ENCODE assay signal across 21 cellular contexts in the genomic region with DNA sequence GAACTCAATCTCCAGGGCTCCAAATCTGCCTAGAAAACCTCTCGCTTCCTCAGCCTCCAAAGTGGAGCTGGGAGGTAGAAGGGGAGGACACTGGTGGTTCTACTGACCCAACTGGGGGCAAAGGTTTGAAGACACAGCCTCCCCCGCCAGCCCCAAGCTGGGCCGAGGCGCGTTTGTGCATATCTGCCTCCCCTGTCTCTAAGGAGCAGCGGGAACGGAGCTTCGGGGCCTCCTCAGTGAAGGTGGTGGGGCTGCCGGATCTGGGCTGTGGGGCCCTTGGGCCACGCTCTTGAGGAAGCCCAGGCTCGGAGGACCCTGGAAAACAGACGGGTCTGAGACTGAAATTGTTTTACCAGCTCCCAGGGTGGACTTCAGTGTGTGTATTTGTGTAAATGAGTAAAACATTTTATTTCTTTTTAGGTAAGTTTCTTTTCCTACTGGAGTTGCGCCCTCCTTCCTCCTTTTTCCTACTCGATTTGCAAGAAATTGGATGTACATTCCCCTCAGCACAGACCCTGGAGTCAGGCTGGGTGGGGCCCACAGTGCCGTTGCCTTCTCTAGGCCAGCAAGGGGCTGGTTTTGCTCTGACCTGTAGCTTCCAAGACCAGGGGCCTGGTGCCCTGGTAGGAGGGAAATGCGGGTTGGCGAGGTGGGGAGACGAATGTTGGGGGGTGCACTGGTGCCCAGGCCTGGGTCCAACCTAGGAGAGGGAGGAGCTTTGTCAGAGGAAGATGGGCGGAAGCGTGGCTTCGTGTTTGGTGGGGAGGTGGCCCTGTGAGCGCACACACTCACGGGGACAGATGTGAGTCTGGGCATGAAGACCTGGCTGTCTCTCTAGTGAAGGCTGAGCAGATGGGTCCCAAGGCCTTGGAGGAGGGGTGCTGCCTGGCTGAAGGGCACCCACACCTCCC. TPM values are rescaled to one million over a fixed set of nuclear protein-coding genes. Genes with fewer than 3 reads are reported as not detected.
A peak's percentile ranks its signal among the peaks of the same experiment; 100 is the strongest.
DNase-seq lines count a peak whose midpoint lies in the region; ATAC-seq and TF ChIP-seq lines count a peak whose summit lies in the region.
"Had no signal": no experiment of that assay in that cellular context is flagged by ENCODE, and none has a peak within 500 bp of the region (broad histone marks: within the 10 kb centered on the region; RNA-seq: fewer than 3 reads in every experiment).

No MANE protein-coding gene starts in this region.

- intact Hi-C loops in cardiac septum (cut with DNase I): loop anchor here (5.0 to 10.0 kb wide), 3 partner anchors 177 to 685 kb away; a partner anchor contains a TSS
- intact Hi-C loops in left ventricle myocardium superior (cut with micrococcal nuclease): loop anchor here (10.0 kb wide), 2 partner anchors 215 to 665 kb away; a partner anchor contains a TSS
- intact Hi-C loops in MCF 10A (cut with micrococcal nuclease): no loop called here
- intact Hi-C loops in CD4-positive, alpha-beta T cell (cut with DNase I, micrococcal nuclease): loop anchor here in 1 of 2 experiments (5.0 kb wide), 2 partner anchors 162 to 177 kb away; no protein-coding TSS in a partner anchor

- no peak overlapping the region for H3K4me3 Mint-ChIP-seq in MCF 10A (ENCODE audit: unreplicated experiment)
- H3K4me3 Mint-ChIP-seq in type B pancreatic cell: no peak overlapping the region
- no peak overlapping the region for H3K4me3 Mint-ChIP-seq in CD4-positive, alpha-beta T cell
- H3K4me3 Mint-ChIP-seq: activated B cell treated with CpG ODN at 0.5 μM for 24 hours; activated naive CD4-positive, alpha-beta T cell treated with anti-CD3 and anti-CD28 coated beads, Interleukin-2, amount 10 ng/mL, durations not matched to agents 7 days and 5 days; CD4-positive, CD25-positive, alpha-beta regulatory T cell; naive B cell; stimulated activated naive CD8-positive, alpha-beta T cell treated with anti-CD3 and anti-CD28 coated beads, Interleukin-15, Interleukin-2, amounts not matched to agents 100 ng/mL and 50 ng/mL, for 24 hours; T-helper 17 cell had no signal

- H3K27ac ChIP-seq in CD4-positive, alpha-beta T cell (ENCODE audit: low read depth, low read length): no peak overlapping the region
- H3K27ac ChIP-seq: SJCRH30 had no signal

- H3K9me3 ChIP-seq in CD4-positive, alpha-beta T cell (ENCODE audit: control insufficient read depth, low read length): no peaks in the 10 kb centered on the region
- H3K9me3 ChIP-seq: SJCRH30 had no signal

- H3K36me3 Mint-ChIP-seq in MCF 10A (ENCODE audit: insufficient read depth, unreplicated experiment) (peaks cover 5% of the 10 kb centered on the region), type B pancreatic cell (no peaks in the 10 kb centered on the region)
- no peaks in the 10 kb centered on the region for H3K36me3 Mint-ChIP-seq in CD4-positive, alpha-beta T cell (ENCODE audit: low read depth)
- H3K36me3 Mint-ChIP-seq: activated naive CD4-positive, alpha-beta T cell treated with anti-CD3 and anti-CD28 coated beads, Interleukin-2, amount 10 ng/mL, durations not matched to agents 7 days and 5 days; CD4-positive, CD25-positive, alpha-beta regulatory T cell; naive B cell had no signal

- no peak overlapping the region for H3K27ac Mint-ChIP-seq in MCF 10A (ENCODE audit: low read depth, unreplicated experiment)
- no peak overlapping the region for H3K27ac Mint-ChIP-seq in type B pancreatic cell
- H3K27ac Mint-ChIP-seq in CD4-positive, alpha-beta T cell: no peak overlapping the region
- H3K27ac Mint-ChIP-seq: activated naive CD4-positive, alpha-beta T cell treated with anti-CD3 and anti-CD28 coated beads, Interleukin-2, amount 10 ng/mL, durations not matched to agents 7 days and 5 days; CD4-positive, CD25-positive, alpha-beta regulatory T cell; stimulated activated naive CD8-positive, alpha-beta T cell treated with anti-CD3 and anti-CD28 coated beads, Interleukin-15, Interleukin-2, amounts not matched to agents 100 ng/mL and 50 ng/mL, for 24 hours; T-helper 17 cell had no signal

- TF ChIP-seq CTCF in MCF 10A (IDR thresholded peaks at IDR 0.05; ENCODE audit: unreplicated experiment) (no peak), type B pancreatic cell (conservative IDR thresholded peaks at IDR 0.05) (no peak)
- TF ChIP-seq CTCF in CD4-positive, alpha-beta T cell (IDR thresholded peaks at IDR 0.05): no peak

- BruUV-seq in MCF 10A (replicated peaks; lab: Mats Ljungman, UMichigan): TSS peak; percentile 57

- no peaks in the 10 kb centered on the region for H3K27me3 ChIP-seq in CD4-positive, alpha-beta T cell (ENCODE audit: control insufficient read depth, insufficient read depth, low read length)

- no peaks in the 10 kb centered on the region for H3K27me3 Mint-ChIP-seq in MCF 10A (ENCODE audit: insufficient read depth, unreplicated experiment)
- H3K27me3 Mint-ChIP-seq in type B pancreatic cell: no peaks in the 10 kb centered on the region
- peaks cover 5% of the 10 kb centered on the region for H3K27me3 Mint-ChIP-seq in CD4-positive, alpha-beta T cell
- H3K27me3 Mint-ChIP-seq: activated B cell treated with CpG ODN at 0.5 μM for 24 hours; CD4-positive, CD25-positive, alpha-beta regulatory T cell; stimulated activated naive CD8-positive, alpha-beta T cell treated with anti-CD3 and anti-CD28 coated beads, Interleukin-15, Interleukin-2, amounts not matched to agents 100 ng/mL and 50 ng/mL, for 24 hours had no signal

- POLR2A ChIA-PET in MCF 10A (lab: Yijun Ruan, JAX): no interaction called here
- POLR2A ChIA-PET in CD4-positive, alpha-beta T cell (lab: Charles Lee): no interaction called here

- no peak for ATAC-seq in left ventricle myocardium superior
- ATAC-seq in CD4-positive, alpha-beta T cell (ENCODE audit: poor library complexity): no peak
- ATAC-seq: T-helper 17 cell had no signal

- CTCF ChIA-PET in MCF 10A (lab: Yijun Ruan, JAX): interaction anchor here (0.6 to 1.8 kb wide), 3 partner anchors 58 to 1043 kb away, joined by 3 to 6 read pairs (median 4); no protein-coding TSS in a partner anchor
- CTCF ChIA-PET in CD4-positive, alpha-beta T cell (lab: Charles Lee): no interaction called here

- DNase-seq in cardiac septum (ENCODE audit: low spot score) (peak; percentile 75), left ventricle myocardium superior (no peak), MCF 10A (ENCODE audit: unreplicated experiment) (no peak), mesenteric fat pad (ENCODE audit: low spot score) (peak; percentile 88), type B pancreatic cell (ENCODE audit: extremely low spot score, unreplicated experiment) (peak; percentile 58), midbrain (lab: John Stamatoyannopoulos, UW) (no peak), NCI-H2227 (lab: John Stamatoyannopoulos, UW; ENCODE audit: unreplicated experiment) (no peak)
- DNase-seq in CD4-positive, alpha-beta T cell: no peak
- DNase-seq: ACHN; activated B cell treated with CpG ODN at 0.5 μM for 24 hours; CD4-positive, CD25-positive, alpha-beta regulatory T cell; DND-41; naive B cell; NCI-H1694; NCI-H446; SJCRH30; stimulated activated CD4-positive, alpha-beta T cell treated with anti-CD3 and anti-CD28 coated beads, Interleukin-12 subunit alpha, Interleukin-12 subunit beta, amount 100 ng/mL, for 4 hours; T-helper 17 cell had no signal

- H3K9me3 Mint-ChIP-seq in MCF 10A (ENCODE audit: unreplicated experiment) (no peaks in the 10 kb centered on the region), type B pancreatic cell (no peaks in the 10 kb centered on the region)
- no peaks in the 10 kb centered on the region for H3K9me3 Mint-ChIP-seq in CD4-positive, alpha-beta T cell
- H3K9me3 Mint-ChIP-seq: activated B cell treated with CpG ODN at 0.5 μM for 24 hours; activated naive CD4-positive, alpha-beta T cell treated with anti-CD3 and anti-CD28 coated beads, Interleukin-2, amount 10 ng/mL, durations not matched to agents 7 days and 5 days; CD4-positive, CD25-positive, alpha-beta regulatory T cell; naive B cell; stimulated activated naive CD8-positive, alpha-beta T cell treated with anti-CD3 and anti-CD28 coated beads, Interleukin-15, Interleukin-2, amounts not matched to agents 100 ng/mL and 50 ng/mL, for 24 hours had no signal

- H3K4me1 Mint-ChIP-seq in MCF 10A (ENCODE audit: insufficient read depth, unreplicated experiment): no peaks in the 10 kb centered on the region
- H3K4me1 Mint-ChIP-seq in type B pancreatic cell (ENCODE audit: unreplicated experiment): no peaks in the 10 kb centered on the region
- no peaks in the 10 kb centered on the region for H3K4me1 Mint-ChIP-seq in CD4-positive, alpha-beta T cell (ENCODE audit: low read depth)
- H3K4me1 Mint-ChIP-seq: CD4-positive, CD25-positive, alpha-beta regulatory T cell; T-helper 17 cell had no signal

RNA-seq across cellular contexts. Expression of a gene that starts 50.6 kb away (rescaled TPM):
- total RNA-seq in cardiac septum (0.65 TPM), left ventricle myocardium superior (2.1 TPM), MCF 10A (2022) (24.8 and 27.2 TPM in 2 replicates), mesenteric fat pad (13.3 TPM), type B pancreatic cell (ENCODE audit: low replicate concordance) (71.7 and 170 TPM in 2 replicates)
- total RNA-seq in CD4-positive, alpha-beta T cell: under 1 TPM; 0.25 to 0.31 TPM
- total RNA-seq: CD4-positive, CD25-positive, alpha-beta regulatory T cell; frontal cortex had no signal

Comparison
In these comparisons a context has a peak if more than half of its experiments do, and no peak if none do; other contexts are left out.
1. DNase-seq: peak in cardiac septum (single experiment), mesenteric fat pad (single experiment) and type B pancreatic cell (single experiment); none in left ventricle myocardium superior (single experiment), MCF 10A (single experiment), midbrain (single experiment), NCI-H2227 (single experiment) and CD4-positive, alpha-beta T cell (0 of 10).